1 cellular context compared by ENCODE assay signal in the genomic region with DNA sequence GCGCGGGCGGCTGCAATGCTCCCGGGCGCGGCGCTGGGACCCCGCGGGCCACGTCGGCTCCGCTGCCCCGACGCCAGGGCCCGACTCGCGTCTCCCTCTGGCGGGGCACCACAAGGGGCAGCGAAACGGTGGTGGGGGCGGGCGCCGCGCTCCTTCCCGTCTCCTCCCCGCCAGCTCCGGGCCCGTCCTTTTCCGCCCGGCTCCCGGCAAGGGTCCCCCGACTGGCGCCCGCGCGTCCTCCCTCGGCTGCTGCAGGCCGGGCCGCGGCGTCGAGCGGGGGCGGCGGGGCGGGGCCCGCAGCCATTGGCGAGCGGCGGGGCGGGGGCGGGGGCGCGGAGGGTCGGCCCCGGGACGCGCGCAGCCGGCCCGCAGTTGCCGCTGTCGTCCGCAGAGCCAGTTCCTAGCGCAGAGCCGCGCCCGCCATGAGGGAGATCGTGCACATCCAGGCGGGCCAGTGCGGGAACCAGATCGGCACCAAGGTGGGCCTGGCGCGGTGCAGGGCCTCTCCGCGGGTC.
TF ChIP-seq lines count a peak whose summit lies in the region.

A gene (plus strand): TSS at position 371 of the 515 bp plus-strand sequence. CDS start 52 bp downstream, at position 423.

TF ChIP-seq in K562, 482 proteins besides CTCF, POLR2A, EP300 and RAD21 (continued from another document and continues in another):
- no peak for TF ChIP-seq ASH1L (IDR thresholded peaks at IDR 0.05; ENCODE audit: borderline replicate concordance, low read depth, partially characterized antibody)
- TF ChIP-seq SMAD1 (IDR thresholded peaks at IDR 0.05; ENCODE audit: low read depth, low read length, partially characterized antibody), result peak; percentile 45
- no peak for TF ChIP-seq PHB (CRISPR knock-in tag; IDR thresholded peaks at IDR 0.05)
- no peak for TF ChIP-seq ZNF175 (CRISPR knock-in tag; IDR thresholded peaks at IDR 0.05; ENCODE audit: low read depth)
- TF ChIP-seq TAF1 (IDR thresholded peaks at IDR 0.05; ENCODE audit: control insufficient read depth, extremely low read depth, insufficient read depth, low read length, severe bottlenecking), result peak; percentile 87
- TF ChIP-seq, protein P1, sequence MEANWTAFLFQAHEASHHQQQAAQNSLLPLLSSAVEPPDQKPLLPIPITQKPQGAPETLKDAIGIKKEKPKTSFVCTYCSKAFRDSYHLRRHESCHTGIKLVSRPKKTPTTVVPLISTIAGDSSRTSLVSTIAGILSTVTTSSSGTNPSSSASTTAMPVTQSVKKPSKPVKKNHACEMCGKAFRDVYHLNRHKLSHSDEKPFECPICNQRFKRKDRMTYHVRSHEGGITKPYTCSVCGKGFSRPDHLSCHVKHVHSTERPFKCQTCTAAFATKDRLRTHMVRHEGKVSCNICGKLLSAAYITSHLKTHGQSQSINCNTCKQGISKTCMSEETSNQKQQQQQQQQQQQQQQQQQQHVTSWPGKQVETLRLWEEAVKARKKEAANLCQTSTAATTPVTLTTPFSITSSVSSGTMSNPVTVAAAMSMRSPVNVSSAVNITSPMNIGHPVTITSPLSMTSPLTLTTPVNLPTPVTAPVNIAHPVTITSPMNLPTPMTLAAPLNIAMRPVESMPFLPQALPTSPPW (CRISPR knock-in tag; IDR thresholded peaks at IDR 0.05), result peak; percentile 82
- no peak for TF ChIP-seq MYBL2 (IDR thresholded peaks at IDR 0.05; ENCODE audit: low read depth)
- no peak for TF ChIP-seq MYBL2 (CRISPR knock-in tag; IDR thresholded peaks at IDR 0.05; ENCODE audit: borderline replicate concordance)
- no peak for TF ChIP-seq ZNF140 (CRISPR knock-in tag; IDR thresholded peaks at IDR 0.05)
- TF ChIP-seq, protein P2, sequence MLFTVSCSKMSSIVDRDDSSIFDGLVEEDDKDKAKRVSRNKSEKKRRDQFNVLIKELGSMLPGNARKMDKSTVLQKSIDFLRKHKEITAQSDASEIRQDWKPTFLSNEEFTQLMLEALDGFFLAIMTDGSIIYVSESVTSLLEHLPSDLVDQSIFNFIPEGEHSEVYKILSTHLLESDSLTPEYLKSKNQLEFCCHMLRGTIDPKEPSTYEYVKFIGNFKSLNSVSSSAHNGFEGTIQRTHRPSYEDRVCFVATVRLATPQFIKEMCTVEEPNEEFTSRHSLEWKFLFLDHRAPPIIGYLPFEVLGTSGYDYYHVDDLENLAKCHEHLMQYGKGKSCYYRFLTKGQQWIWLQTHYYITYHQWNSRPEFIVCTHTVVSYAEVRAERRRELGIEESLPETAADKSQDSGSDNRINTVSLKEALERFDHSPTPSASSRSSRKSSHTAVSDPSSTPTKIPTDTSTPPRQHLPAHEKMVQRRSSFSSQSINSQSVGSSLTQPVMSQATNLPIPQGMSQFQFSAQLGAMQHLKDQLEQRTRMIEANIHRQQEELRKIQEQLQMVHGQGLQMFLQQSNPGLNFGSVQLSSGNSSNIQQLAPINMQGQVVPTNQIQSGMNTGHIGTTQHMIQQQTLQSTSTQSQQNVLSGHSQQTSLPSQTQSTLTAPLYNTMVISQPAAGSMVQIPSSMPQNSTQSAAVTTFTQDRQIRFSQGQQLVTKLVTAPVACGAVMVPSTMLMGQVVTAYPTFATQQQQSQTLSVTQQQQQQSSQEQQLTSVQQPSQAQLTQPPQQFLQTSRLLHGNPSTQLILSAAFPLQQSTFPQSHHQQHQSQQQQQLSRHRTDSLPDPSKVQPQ (CRISPR knock-in tag; IDR thresholded peaks at IDR 0.05; ENCODE audit: borderline replicate concordance), result no peak
- TF ChIP-seq GTF2E2 (tag; IDR thresholded peaks at IDR 0.05), result no peak
- no peak for TF ChIP-seq MTA2 (IDR thresholded peaks at IDR 0.05; ENCODE audit: low read depth)
- TF ChIP-seq, protein P3, sequence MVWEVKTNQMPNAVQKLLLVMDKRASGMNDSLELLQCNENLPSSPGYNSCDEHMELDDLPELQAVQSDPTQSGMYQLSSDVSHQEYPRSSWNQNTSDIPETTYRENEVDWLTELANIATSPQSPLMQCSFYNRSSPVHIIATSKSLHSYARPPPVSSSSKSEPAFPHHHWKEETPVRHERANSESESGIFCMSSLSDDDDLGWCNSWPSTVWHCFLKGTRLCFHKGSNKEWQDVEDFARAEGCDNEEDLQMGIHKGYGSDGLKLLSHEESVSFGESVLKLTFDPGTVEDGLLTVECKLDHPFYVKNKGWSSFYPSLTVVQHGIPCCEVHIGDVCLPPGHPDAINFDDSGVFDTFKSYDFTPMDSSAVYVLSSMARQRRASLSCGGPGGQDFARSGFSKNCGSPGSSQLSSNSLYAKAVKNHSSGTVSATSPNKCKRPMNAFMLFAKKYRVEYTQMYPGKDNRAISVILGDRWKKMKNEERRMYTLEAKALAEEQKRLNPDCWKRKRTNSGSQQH (CRISPR knock-in tag; IDR thresholded peaks at IDR 0.05), result no peak
- TF ChIP-seq, protein P4, sequence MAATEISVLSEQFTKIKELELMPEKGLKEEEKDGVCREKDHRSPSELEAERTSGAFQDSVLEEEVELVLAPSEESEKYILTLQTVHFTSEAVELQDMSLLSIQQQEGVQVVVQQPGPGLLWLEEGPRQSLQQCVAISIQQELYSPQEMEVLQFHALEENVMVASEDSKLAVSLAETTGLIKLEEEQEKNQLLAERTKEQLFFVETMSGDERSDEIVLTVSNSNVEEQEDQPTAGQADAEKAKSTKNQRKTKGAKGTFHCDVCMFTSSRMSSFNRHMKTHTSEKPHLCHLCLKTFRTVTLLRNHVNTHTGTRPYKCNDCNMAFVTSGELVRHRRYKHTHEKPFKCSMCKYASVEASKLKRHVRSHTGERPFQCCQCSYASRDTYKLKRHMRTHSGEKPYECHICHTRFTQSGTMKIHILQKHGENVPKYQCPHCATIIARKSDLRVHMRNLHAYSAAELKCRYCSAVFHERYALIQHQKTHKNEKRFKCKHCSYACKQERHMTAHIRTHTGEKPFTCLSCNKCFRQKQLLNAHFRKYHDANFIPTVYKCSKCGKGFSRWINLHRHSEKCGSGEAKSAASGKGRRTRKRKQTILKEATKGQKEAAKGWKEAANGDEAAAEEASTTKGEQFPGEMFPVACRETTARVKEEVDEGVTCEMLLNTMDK (IDR thresholded peaks at IDR 0.05; ENCODE audit: borderline replicate concordance, insufficient read depth, low read depth, low read length, poor library complexity, severe bottlenecking), result no peak
- TF ChIP-seq PTRF (tag; IDR thresholded peaks at IDR 0.05), result no peak
- TF ChIP-seq SIN3A (IDR thresholded peaks at IDR 0.05; ENCODE audit: borderline replicate concordance in 2 of 2, control insufficient read depth in 1 of 2, low read depth in 2 of 2, low read length in 2 of 2), result peak; percentile 3 to 20; a peak in 1 of 4 replicates
- TF ChIP-seq FOXK1 (CRISPR knock-in tag; IDR thresholded peaks at IDR 0.05; ENCODE audit: borderline replicate concordance), result no peak
- no peak for TF ChIP-seq ZFP1 (CRISPR knock-in tag; IDR thresholded peaks at IDR 0.05)
- no peak for TF ChIP-seq MCM7 (IDR thresholded peaks at IDR 0.05)
- 0 out of 2 replicates have a peak, but pooled peaks have one; percentile 7 for TF ChIP-seq EGR1 (conservative IDR thresholded peaks at IDR 0.05)
- 0 out of 4 replicates have a peak, but pooled peaks of 1 of the 2 experiments have one; percentile 4 for TF ChIP-seq RCOR1 (IDR thresholded peaks at IDR 0.05; ENCODE audit: borderline replicate concordance in 1 of 2, low read depth in 2 of 2, low read length in 2 of 2)
- peak; percentile 78; the same call in 1 of the 2 replicates for TF ChIP-seq PHF8 (IDR thresholded peaks at IDR 0.05; ENCODE audit: borderline replicate concordance, low read length)
- peak; percentile 87 for TF ChIP-seq TBP (optimal IDR thresholded peaks at IDR 0.05; ENCODE audit: low read depth, low read length)
- TF ChIP-seq, protein P5, sequence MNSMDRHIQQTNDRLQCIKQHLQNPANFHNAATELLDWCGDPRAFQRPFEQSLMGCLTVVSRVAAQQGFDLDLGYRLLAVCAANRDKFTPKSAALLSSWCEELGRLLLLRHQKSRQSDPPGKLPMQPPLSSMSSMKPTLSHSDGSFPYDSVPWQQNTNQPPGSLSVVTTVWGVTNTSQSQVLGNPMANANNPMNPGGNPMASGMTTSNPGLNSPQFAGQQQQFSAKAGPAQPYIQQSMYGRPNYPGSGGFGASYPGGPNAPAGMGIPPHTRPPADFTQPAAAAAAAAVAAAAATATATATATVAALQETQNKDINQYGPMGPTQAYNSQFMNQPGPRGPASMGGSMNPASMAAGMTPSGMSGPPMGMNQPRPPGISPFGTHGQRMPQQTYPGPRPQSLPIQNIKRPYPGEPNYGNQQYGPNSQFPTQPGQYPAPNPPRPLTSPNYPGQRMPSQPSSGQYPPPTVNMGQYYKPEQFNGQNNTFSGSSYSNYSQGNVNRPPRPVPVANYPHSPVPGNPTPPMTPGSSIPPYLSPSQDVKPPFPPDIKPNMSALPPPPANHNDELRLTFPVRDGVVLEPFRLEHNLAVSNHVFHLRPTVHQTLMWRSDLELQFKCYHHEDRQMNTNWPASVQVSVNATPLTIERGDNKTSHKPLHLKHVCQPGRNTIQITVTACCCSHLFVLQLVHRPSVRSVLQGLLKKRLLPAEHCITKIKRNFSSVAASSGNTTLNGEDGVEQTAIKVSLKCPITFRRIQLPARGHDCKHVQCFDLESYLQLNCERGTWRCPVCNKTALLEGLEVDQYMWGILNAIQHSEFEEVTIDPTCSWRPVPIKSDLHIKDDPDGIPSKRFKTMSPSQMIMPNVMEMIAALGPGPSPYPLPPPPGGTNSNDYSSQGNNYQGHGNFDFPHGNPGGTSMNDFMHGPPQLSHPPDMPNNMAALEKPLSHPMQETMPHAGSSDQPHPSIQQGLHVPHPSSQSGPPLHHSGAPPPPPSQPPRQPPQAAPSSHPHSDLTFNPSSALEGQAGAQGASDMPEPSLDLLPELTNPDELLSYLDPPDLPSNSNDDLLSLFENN (IDR thresholded peaks at IDR 0.05; ENCODE audit: low read depth in 2 of 2, low read length in 2 of 2), result 0 out of 4 replicates have a peak, but pooled peaks of 1 of the 2 experiments have one; percentile 21
- no peak for TF ChIP-seq MBD2 (IDR thresholded peaks at IDR 0.05; ENCODE audit: borderline replicate concordance, low read depth)
- no peak for TF ChIP-seq TEAD4 (IDR thresholded peaks at IDR 0.05; ENCODE audit: low read length)
- TF ChIP-seq TEAD4 (CRISPR knock-in tag; IDR thresholded peaks at IDR 0.05; ENCODE audit: borderline replicate concordance), result no peak
- TF ChIP-seq MXI1 (IDR thresholded peaks at IDR 0.05; ENCODE audit: low read depth, low read length), result no peak
- peak; percentile 75 for TF ChIP-seq POLR2H (tag; IDR thresholded peaks at IDR 0.05; ENCODE audit: low read depth)
- no peak for TF ChIP-seq ZNF324 (CRISPR knock-in tag; IDR thresholded peaks at IDR 0.05)
- no peak for TF ChIP-seq ZNF124 (CRISPR knock-in tag; IDR thresholded peaks at IDR 0.05)
- TF ChIP-seq CBX3 (IDR thresholded peaks at IDR 0.05; ENCODE audit: borderline replicate concordance in 1 of 2, low read length in 2 of 2), result no peak
- TF ChIP-seq, protein P6, sequence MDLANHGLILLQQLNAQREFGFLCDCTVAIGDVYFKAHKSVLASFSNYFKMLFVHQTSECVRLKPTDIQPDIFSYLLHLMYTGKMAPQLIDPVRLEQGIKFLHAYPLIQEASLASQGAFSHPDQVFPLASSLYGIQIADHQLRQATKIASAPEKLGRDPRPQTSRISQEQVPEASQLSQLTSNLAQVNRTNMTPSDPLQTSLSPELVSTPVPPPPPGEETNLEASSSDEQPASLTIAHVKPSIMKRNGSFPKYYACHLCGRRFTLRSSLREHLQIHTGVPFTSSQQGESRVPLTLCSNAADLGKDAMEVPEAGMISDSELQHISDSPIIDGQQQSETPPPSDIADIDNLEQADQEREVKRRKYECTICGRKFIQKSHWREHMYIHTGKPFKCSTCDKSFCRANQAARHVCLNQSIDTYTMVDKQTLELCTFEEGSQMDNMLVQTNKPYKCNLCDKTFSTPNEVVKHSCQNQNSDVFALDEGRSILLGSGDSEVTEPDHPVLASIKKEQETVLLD (IDR thresholded peaks at IDR 0.05), result no peak
- peak in 1 of 2 experiments; percentile 35; a peak in 1 of 4 replicates for TF ChIP-seq NONO (IDR thresholded peaks at IDR 0.05; ENCODE audit: low read depth in 2 of 2, low read length in 1 of 2)
- peak; percentile 91 for TF ChIP-seq POLR2G (IDR thresholded peaks at IDR 0.05; ENCODE audit: low read depth, low read length)
- TF ChIP-seq, protein P7, sequence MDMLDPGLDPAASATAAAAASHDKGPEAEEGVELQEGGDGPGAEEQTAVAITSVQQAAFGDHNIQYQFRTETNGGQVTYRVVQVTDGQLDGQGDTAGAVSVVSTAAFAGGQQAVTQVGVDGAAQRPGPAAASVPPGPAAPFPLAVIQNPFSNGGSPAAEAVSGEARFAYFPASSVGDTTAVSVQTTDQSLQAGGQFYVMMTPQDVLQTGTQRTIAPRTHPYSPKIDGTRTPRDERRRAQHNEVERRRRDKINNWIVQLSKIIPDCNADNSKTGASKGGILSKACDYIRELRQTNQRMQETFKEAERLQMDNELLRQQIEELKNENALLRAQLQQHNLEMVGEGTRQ (CRISPR knock-in tag; IDR thresholded peaks at IDR 0.05), result no peak
- TF ChIP-seq RBM15 (IDR thresholded peaks at IDR 0.05; ENCODE audit: insufficient read depth, low read length), result no peak
- no peak for TF ChIP-seq MAFF (IDR thresholded peaks at IDR 0.05; ENCODE audit: low read length)
- TF ChIP-seq SRF (CRISPR knock-in tag; IDR thresholded peaks at IDR 0.05), result no peak
- no peak for TF ChIP-seq ZNF174 (CRISPR knock-in tag; IDR thresholded peaks at IDR 0.05)
- no peak for TF ChIP-seq DDX20 (tag; IDR thresholded peaks at IDR 0.05; ENCODE audit: low read depth)
- TF ChIP-seq EP400 (IDR thresholded peaks at IDR 0.05), result no peak
- no peak for TF ChIP-seq ZNF507 (tag; conservative IDR thresholded peaks at IDR 0.05)
- TF ChIP-seq, protein P8, sequence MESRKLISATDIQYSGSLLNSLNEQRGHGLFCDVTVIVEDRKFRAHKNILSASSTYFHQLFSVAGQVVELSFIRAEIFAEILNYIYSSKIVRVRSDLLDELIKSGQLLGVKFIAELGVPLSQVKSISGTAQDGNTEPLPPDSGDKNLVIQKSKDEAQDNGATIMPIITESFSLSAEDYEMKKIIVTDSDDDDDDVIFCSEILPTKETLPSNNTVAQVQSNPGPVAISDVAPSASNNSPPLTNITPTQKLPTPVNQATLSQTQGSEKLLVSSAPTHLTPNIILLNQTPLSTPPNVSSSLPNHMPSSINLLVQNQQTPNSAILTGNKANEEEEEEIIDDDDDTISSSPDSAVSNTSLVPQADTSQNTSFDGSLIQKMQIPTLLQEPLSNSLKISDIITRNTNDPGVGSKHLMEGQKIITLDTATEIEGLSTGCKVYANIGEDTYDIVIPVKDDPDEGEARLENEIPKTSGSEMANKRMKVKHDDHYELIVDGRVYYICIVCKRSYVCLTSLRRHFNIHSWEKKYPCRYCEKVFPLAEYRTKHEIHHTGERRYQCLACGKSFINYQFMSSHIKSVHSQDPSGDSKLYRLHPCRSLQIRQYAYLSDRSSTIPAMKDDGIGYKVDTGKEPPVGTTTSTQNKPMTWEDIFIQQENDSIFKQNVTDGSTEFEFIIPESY (CRISPR knock-in tag; IDR thresholded peaks at IDR 0.05), result peak; percentile 7; the same call in 1 of the 2 replicates
- TF ChIP-seq, protein P9, sequence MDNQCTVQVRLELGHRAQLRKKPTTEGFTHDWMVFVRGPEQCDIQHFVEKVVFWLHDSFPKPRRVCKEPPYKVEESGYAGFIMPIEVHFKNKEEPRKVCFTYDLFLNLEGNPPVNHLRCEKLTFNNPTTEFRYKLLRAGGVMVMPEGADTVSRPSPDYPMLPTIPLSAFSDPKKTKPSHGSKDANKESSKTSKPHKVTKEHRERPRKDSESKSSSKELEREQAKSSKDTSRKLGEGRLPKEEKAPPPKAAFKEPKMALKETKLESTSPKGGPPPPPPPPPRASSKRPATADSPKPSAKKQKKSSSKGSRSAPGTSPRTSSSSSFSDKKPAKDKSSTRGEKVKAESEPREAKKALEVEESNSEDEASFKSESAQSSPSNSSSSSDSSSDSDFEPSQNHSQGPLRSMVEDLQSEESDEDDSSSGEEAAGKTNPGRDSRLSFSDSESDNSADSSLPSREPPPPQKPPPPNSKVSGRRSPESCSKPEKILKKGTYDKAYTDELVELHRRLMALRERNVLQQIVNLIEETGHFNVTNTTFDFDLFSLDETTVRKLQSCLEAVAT (IDR thresholded peaks at IDR 0.05), result no peak
- no peak for TF ChIP-seq CHD1 (IDR thresholded peaks at IDR 0.05; ENCODE audit: low read length)
- TF ChIP-seq EWSR1 (IDR thresholded peaks at IDR 0.05; ENCODE audit: borderline replicate concordance, low read depth, partially characterized antibody), result no peak
